In genomic region chr10:79384773-79385391, GRCh38 we compare ENCODE assay signal across 30 cellular contexts. TPM values are rescaled to one million over a fixed set of nuclear protein-coding genes. Genes with fewer than 3 reads are reported as not detected.
DNase-seq lines count a peak whose midpoint lies in the region; ATAC-seq, FAIRE-seq and TF ChIP-seq lines count a peak whose summit lies in the region.
"Had no signal": no experiment of that assay in that cellular context is flagged by ENCODE, and none has a peak within 500 bp of the region (broad histone marks: within the 10 kb centered on the region; RNA-seq: fewer than 3 reads in every experiment).

No MANE protein-coding gene starts in this region.

- H4K8ac ChIP-seq in H9 (replicated peaks; ENCODE audit: insufficient read length, low read depth, low read length): no peak overlapping the region

- FAIRE-seq in frontal cortex (lab: Jason Lieb, UNC): no peak
- FAIRE-seq: GM12891, HepG2 had no signal

- no peak overlapping the region for H4K91ac ChIP-seq in H9 (ENCODE audit: insufficient read length, low read depth, low read length)

- no peak overlapping the region for H2BK12ac ChIP-seq in H9 (ENCODE audit: insufficient read length, low read depth, low read length)

- H2BK20ac ChIP-seq in H9 (ENCODE audit: low read depth, low read length, poor library complexity, severe bottlenecking): no peak overlapping the region

- TF ChIP-seq CTCF in GM13976 (IDR thresholded peaks at IDR 0.05; ENCODE audit: borderline replicate concordance, control extremely low read depth, extremely low read depth, insufficient read depth, missing control alignments) (no peak), H9 (conservative IDR thresholded peaks at IDR 0.05) (no peak), progenitor cell of endocrine pancreas (IDR thresholded peaks at IDR 0.05; ENCODE audit: unreplicated experiment) (no peak), brain microvascular endothelial cell (IDR thresholded peaks at IDR 0.05; ENCODE audit: low read depth, low read length, missing control alignments) (no peak)

- H3K4me1 ChIP-seq in H9 (ENCODE audit: insufficient read depth, low read length): no peaks in the 10 kb centered on the region

- H3K27me3 Mint-ChIP-seq in H9 (ENCODE audit: low read depth) (peaks cover under 1% of the 10 kb centered on the region; the same call in 1 of the 2 replicates), progenitor cell of endocrine pancreas (peaks cover 11% of the 10 kb centered on the region)
- H3K27me3 Mint-ChIP-seq: activated naive CD4-positive, alpha-beta T cell treated with anti-CD3 and anti-CD28 coated beads, Interleukin-2, amount 50 U/mL, for 24 hours; activated T-helper 17 cell treated with anti-CD3 and anti-CD28 coated beads, Interleukin-2, amount 50 U/mL, for 72 hours had no signal

- H2BK5ac ChIP-seq in H9 (ENCODE audit: insufficient read length, low read length): no peak overlapping the region

- no peaks in the 10 kb centered on the region for H4K20me1 ChIP-seq in H9 (ENCODE audit: control insufficient read depth, insufficient read depth, insufficient read length)

- H4K5ac ChIP-seq in H9 (ENCODE audit: insufficient read length, low read depth, low read length): no peak overlapping the region

- no peak overlapping the region for H3K27ac Mint-ChIP-seq in H9
- no peak overlapping the region for H3K27ac Mint-ChIP-seq in progenitor cell of endocrine pancreas
- H3K27ac Mint-ChIP-seq: activated naive CD4-positive, alpha-beta T cell treated with anti-CD3 and anti-CD28 coated beads, Interleukin-2, amount 50 U/mL, for 24 hours; activated T-helper 17 cell treated with anti-CD3 and anti-CD28 coated beads, Interleukin-2, amount 50 U/mL, for 72 hours; stimulated activated effector memory CD8-positive, alpha-beta T cell treated with anti-CD3 and anti-CD28 coated beads, Interleukin-12 subunit alpha, Interleukin-12 subunit beta, amount 100 ng/mL, for 72 hours had no signal

- no peak overlapping the region for H3K9ac ChIP-seq in H9 (ENCODE audit: extremely low read depth, insufficient read length, low read length)
- H3K9ac ChIP-seq: BLaER1 treated with 17β-estradiol and CSF1 and Interleukin-3, amounts not matched to agents 10 nM and 100 nM had no signal

- no peak overlapping the region for H3K4me3 Mint-ChIP-seq in H9
- no peak overlapping the region for H3K4me3 Mint-ChIP-seq in progenitor cell of endocrine pancreas (ENCODE audit: low read depth)
- H3K4me3 Mint-ChIP-seq: activated naive CD4-positive, alpha-beta T cell treated with anti-CD3 and anti-CD28 coated beads, Interleukin-2, amount 50 U/mL, for 24 hours; activated T-helper 17 cell treated with anti-CD3 and anti-CD28 coated beads, Interleukin-2, amount 50 U/mL, for 72 hours; stimulated activated effector memory CD8-positive, alpha-beta T cell treated with anti-CD3 and anti-CD28 coated beads, Interleukin-12 subunit alpha, Interleukin-12 subunit beta, amount 100 ng/mL, for 72 hours had no signal

- H3K27ac ChIP-seq in H9 (ENCODE audit: insufficient read length, low read depth, low read length) (no peak overlapping the region), brain microvascular endothelial cell (no peak overlapping the region)
- H3K27ac ChIP-seq: BLaER1 treated with 17β-estradiol and CSF1 and Interleukin-3, amounts not matched to agents 10 nM and 100 nM; epithelial cell of prostate; neutrophil; Peyer's patch; psoas muscle; suprapubic skin had no signal

- H3K27me3 ChIP-seq in H9 (ENCODE audit: insufficient read depth, low read length): no peaks in the 10 kb centered on the region
- no peaks in the 10 kb centered on the region for H3K27me3 ChIP-seq in brain microvascular endothelial cell (replicated peaks)
- H3K27me3 ChIP-seq: BLaER1 treated with 17β-estradiol and CSF1 and Interleukin-3, amounts not matched to agents 10 nM and 100 nM; Peyer's patch; suprapubic skin had no signal

- no peak overlapping the region for H3K4me3 ChIP-seq in brain microvascular endothelial cell (ENCODE audit: low read depth, low read length)
- H3K4me3 ChIP-seq: BLaER1 treated with 17β-estradiol and CSF1 and Interleukin-3, amounts not matched to agents 10 nM and 100 nM; Peyer's patch; psoas muscle; suprapubic skin had no signal

- no peak overlapping the region for H2BK120ac ChIP-seq in H9 (ENCODE audit: low read depth, low read length, poor library complexity, severe bottlenecking)

- H3K79me1 ChIP-seq in H9 (ENCODE audit: insufficient read depth, low read depth, low read length, poor library complexity, severe bottlenecking): no peaks in the 10 kb centered on the region

- H3K23me2 ChIP-seq in H9 (ENCODE audit: insufficient read length, low read depth, low read length, poor library complexity, severe bottlenecking): no peaks in the 10 kb centered on the region

- H3T11ph ChIP-seq in H9 (ENCODE audit: low read length): no peak overlapping the region

- H3K18ac ChIP-seq in H9 (ENCODE audit: insufficient read length, low read depth, low read length): no peak overlapping the region

- no CpG with 5 or more reads among the region's 14 CpGs for WGBS in H9 (ENCODE audit: extremely low coverage, insufficient read length, low lambda C conversion rate)

- no peak for ATAC-seq in GM18861 (IDR thresholded peaks at IDR 0.05; ENCODE audit: unreplicated experiment)
- ATAC-seq: activated T-helper 17 cell treated with anti-CD3 and anti-CD28 coated beads, Interleukin-2, amount 50 U/mL, for 72 hours; HepG2; psoas muscle; stimulated activated effector memory CD8-positive, alpha-beta T cell treated with anti-CD3 and anti-CD28 coated beads, Interleukin-12 subunit alpha, Interleukin-12 subunit beta, amount 100 ng/mL, for 72 hours had no signal

- H3K36me3 ChIP-seq in brain microvascular endothelial cell (replicated peaks): peaks cover 7% of the 10 kb centered on the region
- H3K36me3 ChIP-seq: neutrophil had no signal

- DNase-seq in GM13976 (ENCODE audit: low spot score) (peak; percentile 25), H9 (peak; percentile 15), frontal cortex (ENCODE audit: low spot score in 2 of 2) (peak; percentile 10 to 12), progenitor cell of endocrine pancreas (ENCODE audit: low spot score, unreplicated experiment) (peak; percentile 1), brain microvascular endothelial cell (no peak), NCI-H1092 treated with DMSO at 0.1 percent for 48 hours (lab: John Stamatoyannopoulos, UW) (no peak), dedifferentiated amniotic fluid mesenchymal stem cell (ENCODE audit: extremely low spot score) (no peak)
- DNase-seq: activated CD4-positive, alpha-beta T cell treated with anti-CD3 and anti-CD28 coated beads, Interleukin-2, amount 50 U/mL, for 4 hours; activated CD4-positive, CD25-positive, alpha-beta regulatory T cell; amniotic stem cell; DMS153; effector CD8-positive, alpha-beta T cell; mesendoderm; MV-4-11; NCI-H446 treated with DMSO at 0.1 percent for 48 hours; NCI-H774; SIG-M5; stimulated activated CD4-positive, alpha-beta T cell treated with anti-CD3 and anti-CD28 coated beads, Interleukin-15, amount 100 ng/mL, for 24 hours had no signal

- no peaks in the 10 kb centered on the region for H3K79me2 ChIP-seq in H9 (ENCODE audit: insufficient read depth, low read length)

- peaks cover 8 to 9% of the 10 kb centered on the region in 2 experiments for H3K4me1 Mint-ChIP-seq in H9
- H3K4me1 Mint-ChIP-seq in progenitor cell of endocrine pancreas (ENCODE audit: low read depth): peaks cover 6% of the 10 kb centered on the region
- H3K4me1 Mint-ChIP-seq: activated naive CD4-positive, alpha-beta T cell treated with anti-CD3 and anti-CD28 coated beads, Interleukin-2, amount 50 U/mL, for 24 hours; activated T-helper 17 cell treated with anti-CD3 and anti-CD28 coated beads, Interleukin-2, amount 50 U/mL, for 72 hours; stimulated activated effector memory CD8-positive, alpha-beta T cell treated with anti-CD3 and anti-CD28 coated beads, Interleukin-12 subunit alpha, Interleukin-12 subunit beta, amount 100 ng/mL, for 72 hours had no signal

- H3K14ac ChIP-seq in H9 (ENCODE audit: insufficient read depth, low read length): no peak overlapping the region

- H2AFZ ChIP-seq in H9 (ENCODE audit: low read length): no peak overlapping the region

- no peak overlapping the region for H3K23ac ChIP-seq in H9 (ENCODE audit: insufficient read length, low read depth, low read length)

- H3K9me3 Mint-ChIP-seq in H9: no peaks in the 10 kb centered on the region
- no peaks in the 10 kb centered on the region for H3K9me3 Mint-ChIP-seq in progenitor cell of endocrine pancreas (ENCODE audit: low read depth)
- H3K9me3 Mint-ChIP-seq: activated naive CD4-positive, alpha-beta T cell treated with anti-CD3 and anti-CD28 coated beads, Interleukin-2, amount 50 U/mL, for 24 hours; activated T-helper 17 cell treated with anti-CD3 and anti-CD28 coated beads, Interleukin-2, amount 50 U/mL, for 72 hours; stimulated activated effector memory CD8-positive, alpha-beta T cell treated with anti-CD3 and anti-CD28 coated beads, Interleukin-12 subunit alpha, Interleukin-12 subunit beta, amount 100 ng/mL, for 72 hours had no signal

- no peaks in the 10 kb centered on the region for H3K9me3 ChIP-seq in H9 (ENCODE audit: control insufficient read depth, low read depth, low read length)
- H3K9me3 ChIP-seq: BLaER1 treated with 17β-estradiol and CSF1 and Interleukin-3, amounts not matched to agents 10 nM and 100 nM; neutrophil; Peyer's patch; psoas muscle; suprapubic skin had no signal

- H3K56ac ChIP-seq in H9 (ENCODE audit: insufficient read length, low read depth, low read length): no peak overlapping the region

- no peak overlapping the region for H3K4me2 ChIP-seq in H9 (ENCODE audit: insufficient read depth, insufficient read length, low read length)
- H3K4me2 ChIP-seq: BLaER1 treated with 17β-estradiol and CSF1 and Interleukin-3, amounts not matched to agents 10 nM and 100 nM had no signal

- H2AK5ac ChIP-seq in H9 (ENCODE audit: insufficient read length, low read length): no peak overlapping the region

- H2BK15ac ChIP-seq in H9 (ENCODE audit: low read depth, low read length): no peak overlapping the region

- H3K36me3 Mint-ChIP-seq in H9 (ENCODE audit: insufficient read depth in 1 of 3, low read depth in 3 of 3): no peaks in the 10 kb centered on the region; a peak in 1 of 7 replicates
- no peaks in the 10 kb centered on the region for H3K36me3 Mint-ChIP-seq in progenitor cell of endocrine pancreas (ENCODE audit: insufficient read depth)
- H3K36me3 Mint-ChIP-seq: activated naive CD4-positive, alpha-beta T cell treated with anti-CD3 and anti-CD28 coated beads, Interleukin-2, amount 50 U/mL, for 24 hours; stimulated activated effector memory CD8-positive, alpha-beta T cell treated with anti-CD3 and anti-CD28 coated beads, Interleukin-12 subunit alpha, Interleukin-12 subunit beta, amount 100 ng/mL, for 72 hours had no signal

- no peak overlapping the region for H3K4ac ChIP-seq in H9 (ENCODE audit: low read depth, low read length)

- in situ Hi-C loops in GM13976 (cut with MboI; ENCODE audit: low sequenced_read_pairs, unreplicated experiment): no loop called here
- in situ Hi-C loops in brain microvascular endothelial cell (cut with HindIII; ENCODE audit: low pct_ligation_motif_present, low sequenced_read_pairs): no loop called here

RNA-seq across cellular contexts. Expression of gene PPIF, which starts 37.6 kb away (rescaled TPM):
- total RNA-seq in H9 (2021): 79.7 and 80.4 TPM in 2 replicates
- total RNA-seq in frontal cortex: 5.7 TPM
- total RNA-seq in progenitor cell of endocrine pancreas: 35.9 and 37.1 TPM in 2 replicates

Comparison
In these comparisons a context has a peak if more than half of its experiments do, and no peak if none do; other contexts are left out.
1. DNase-seq: peak in GM13976 (single experiment), H9 (single experiment), frontal cortex (2 of 2) and progenitor cell of endocrine pancreas (single experiment); none in brain microvascular endothelial cell (single experiment), NCI-H1092 treated with DMSO at 0.1 percent for 48 hours (single experiment) and dedifferentiated amniotic fluid mesenchymal stem cell (single experiment).